ENCODE assay signal across 16 cellular contexts in genomic region chr11:8281266-8281665, GRCh38. TPM values are rescaled to one million over a fixed set of nuclear protein-coding genes. Genes with fewer than 3 reads are reported as not detected.
DNase-seq lines count a peak whose midpoint lies in the region; ATAC-seq and TF ChIP-seq lines count a peak whose summit lies in the region.
"Had no signal": no experiment of that assay in that cellular context is flagged by ENCODE, and none has a peak within 500 bp of the region (broad histone marks: within the 10 kb centered on the region; RNA-seq: fewer than 3 reads in every experiment).

No MANE protein-coding gene starts in this region.

- 91 to 95% methylated on average over 2 of the region's 2 CpGs for WGBS in lower leg skin, 2 donors

- H3K4me3 ChIP-seq in lower leg skin (ENCODE audit: low read depth, poor library complexity, severe bottlenecking): no peak overlapping the region
- H3K4me3 ChIP-seq: BLaER1 had no signal

- DNase-seq in activated CD8-positive, alpha-beta memory T cell treated with anti-CD3 and anti-CD28 coated beads for 24 hours: peak; percentile 37
- no peak for DNase-seq in activated CD8-positive, alpha-beta memory T cell treated with anti-CD3 and anti-CD28 coated beads, Interleukin-2, amount 50 U/mL, for 4 hours
- peak; percentile 4 to 72 for DNase-seq in lower leg skin (ENCODE audit: low spot score in 2 of 2)
- peak; percentile 4 for DNase-seq in sciatic nerve (ENCODE audit: low spot score)
- DNase-seq in activated naive CD4-positive, alpha-beta T cell (lab: John Stamatoyannopoulos, UW): no peak
- DNase-seq in MV-4-11 (lab: John Stamatoyannopoulos, UW): no peak
- DNase-seq: 8988T; AML-193; Caco-2; CD8-positive, alpha-beta memory T cell; DMS53; GF-D8; HCEC 1CT had no signal

- intact Hi-C loops in lower leg skin (cut with DNase I; ENCODE audit: low total_unique reads): no loop called here
- intact Hi-C loops in sciatic nerve (cut with DNase I): no loop called here

- TF ChIP-seq CTCF in lower leg skin (IDR thresholded peaks at IDR 0.05): no peak

- ATAC-seq in sciatic nerve: no peak
- no peak for ATAC-seq in HG03439 (IDR thresholded peaks at IDR 0.05; ENCODE audit: unreplicated experiment)

- TF ChIP-seq POLR2A in lower leg skin (IDR thresholded peaks at IDR 0.05): no peak

RNA-seq across cellular contexts. Expression of gene LMO1, which starts 17.6 kb away (rescaled TPM):
- total RNA-seq in lower leg skin (10 to 100 TPM in 1 of 4 donors, 1 to 10 TPM in 3; 7.0 to 19.3 (median 8.4) TPM), sciatic nerve (0.62 TPM)
- total RNA-seq: Caco-2; CD8-positive, alpha-beta memory T cell; HT-29 had no signal

Comparison
In these comparisons a context has a peak if more than half of its experiments do, and no peak if none do; other contexts are left out.
1. DNase-seq: peak in activated CD8-positive, alpha-beta memory T cell treated with anti-CD3 and anti-CD28 coated beads for 24 hours (single experiment), lower leg skin (2 of 2) and sciatic nerve (single experiment); none in activated CD8-positive, alpha-beta memory T cell treated with anti-CD3 and anti-CD28 coated beads, Interleukin-2, amount 50 U/mL, for 4 hours (single experiment), activated naive CD4-positive, alpha-beta T cell (0 of 4) and MV-4-11 (single experiment).